Comparison of ENCODE assay signal across 10 cellular contexts in genomic region chr17:3961564-3962047, GRCh38. TPM values are rescaled to one million over a fixed set of nuclear protein-coding genes. Genes with fewer than 3 reads are reported as not detected.
DNase-seq lines count a peak whose midpoint lies in the region; ATAC-seq and TF ChIP-seq lines count a peak whose summit lies in the region.
"Had no signal": no experiment of that assay in that cellular context is flagged by ENCODE, and none has a peak within 500 bp of the region (broad histone marks: within the 10 kb centered on the region; RNA-seq: fewer than 3 reads in every experiment).

No MANE protein-coding gene starts in this region.

- H3K4me3 Mint-ChIP-seq in activated naive CD8-positive, alpha-beta T cell treated with anti-CD3 and anti-CD28 coated beads for 36 hours: peak overlapping the region; percentile 85
- peak overlapping the region; percentile 79 to 81 for H3K4me3 Mint-ChIP-seq in stimulated activated naive CD8-positive, alpha-beta T cell treated with anti-CD3 and anti-CD28 coated beads, Interleukin-15, amount 100 ng/mL, for 72 hours

- H3K27ac Mint-ChIP-seq in activated naive CD8-positive, alpha-beta T cell treated with anti-CD3 and anti-CD28 coated beads for 36 hours: peak overlapping the region; percentile 63
- peak overlapping the region in 1 of 2 donors; percentile 89 for H3K27ac Mint-ChIP-seq in stimulated activated naive CD8-positive, alpha-beta T cell treated with anti-CD3 and anti-CD28 coated beads, Interleukin-15, amount 100 ng/mL, for 72 hours

- no peaks in the 10 kb centered on the region for H3K9me3 Mint-ChIP-seq in activated naive CD8-positive, alpha-beta T cell treated with anti-CD3 and anti-CD28 coated beads for 36 hours
- H3K9me3 Mint-ChIP-seq in stimulated activated naive CD8-positive, alpha-beta T cell treated with anti-CD3 and anti-CD28 coated beads, Interleukin-15, amount 100 ng/mL, for 72 hours: no peaks in the 10 kb centered on the region

- H3K4me1 Mint-ChIP-seq in activated naive CD8-positive, alpha-beta T cell treated with anti-CD3 and anti-CD28 coated beads for 36 hours: peaks cover 60% of the 10 kb centered on the region
- peaks cover 77% of the 10 kb centered on the region for H3K4me1 Mint-ChIP-seq in stimulated activated naive CD8-positive, alpha-beta T cell treated with anti-CD3 and anti-CD28 coated beads, Interleukin-15, amount 100 ng/mL, for 72 hours

- H3K36me3 Mint-ChIP-seq in activated naive CD8-positive, alpha-beta T cell treated with anti-CD3 and anti-CD28 coated beads for 36 hours: peaks cover 7% of the 10 kb centered on the region

- peak; percentile 33 for ATAC-seq in stimulated activated naive CD8-positive, alpha-beta T cell treated with anti-CD3 and anti-CD28 coated beads, Interleukin-15, amount 100 ng/mL, for 72 hours
- ATAC-seq in HG03135 (IDR thresholded peaks at IDR 0.05; ENCODE audit: unreplicated experiment) (no peak), GM18502 (IDR thresholded peaks at IDR 0.05; ENCODE audit: poor library complexity, unreplicated experiment) (no peak)

- peak; percentile 40 for DNase-seq in activated CD8-positive, alpha-beta memory T cell treated with anti-CD3 and anti-CD28 coated beads, Interleukin-2, amount 50 U/mL, for 4 hours
- no peak for DNase-seq in activated CD8-positive, alpha-beta memory T cell treated with anti-CD3 and anti-CD28 coated beads, Interleukin-2, amount 50 U/mL, for 48 hours
- DNase-seq in NCI-H146 (lab: John Stamatoyannopoulos, UW): peak; percentile 72
- DNase-seq in activated naive CD8-positive, alpha-beta T cell treated with anti-CD3 and anti-CD28 coated beads for 36 hours: peak; percentile 26
- DNase-seq in stimulated activated naive CD8-positive, alpha-beta T cell treated with anti-CD3 and anti-CD28 coated beads, Interleukin-15, amount 100 ng/mL, for 72 hours: peak in 1 of 2 donors; percentile 47
- DNase-seq in GM20000 (ENCODE audit: low spot score): no peak
- DNase-seq: NCI-H187 had no signal

- no peaks in the 10 kb centered on the region for H3K27me3 Mint-ChIP-seq in activated naive CD8-positive, alpha-beta T cell treated with anti-CD3 and anti-CD28 coated beads for 36 hours
- H3K27me3 Mint-ChIP-seq in stimulated activated naive CD8-positive, alpha-beta T cell treated with anti-CD3 and anti-CD28 coated beads, Interleukin-15, amount 100 ng/mL, for 72 hours: no peaks in the 10 kb centered on the region

- no peak for TF ChIP-seq CTCF in GM20000 (IDR thresholded peaks at IDR 0.05; ENCODE audit: extremely low read depth, missing control alignments)

RNA-seq across cellular contexts. Expression of gene ATP2A3, which starts 2.6 kb away (rescaled TPM):
- total RNA-seq in activated naive CD8-positive, alpha-beta T cell treated with anti-CD3 and anti-CD28 coated beads for 36 hours: 10 to 100 TPM; 85.7 to 89.9 TPM

RNA-seq across cellular contexts. Expression of gene P2RX1, which starts 45.3 kb away (rescaled TPM):
- under 1 TPM; 0.45 to 0.54 TPM for total RNA-seq in activated naive CD8-positive, alpha-beta T cell treated with anti-CD3 and anti-CD28 coated beads for 36 hours
- total RNA-seq: lung microvascular endothelial cell had no signal

Comparison
In these comparisons a context has a peak if more than half of its experiments do, and no peak if none do; other contexts are left out.
1. DNase-seq: peak in activated CD8-positive, alpha-beta memory T cell treated with anti-CD3 and anti-CD28 coated beads, Interleukin-2, amount 50 U/mL, for 4 hours (single experiment), NCI-H146 (single experiment) and activated naive CD8-positive, alpha-beta T cell treated with anti-CD3 and anti-CD28 coated beads for 36 hours (single experiment); none in activated CD8-positive, alpha-beta memory T cell treated with anti-CD3 and anti-CD28 coated beads, Interleukin-2, amount 50 U/mL, for 48 hours (single experiment) and GM20000 (single experiment).